In the genomic region with DNA sequence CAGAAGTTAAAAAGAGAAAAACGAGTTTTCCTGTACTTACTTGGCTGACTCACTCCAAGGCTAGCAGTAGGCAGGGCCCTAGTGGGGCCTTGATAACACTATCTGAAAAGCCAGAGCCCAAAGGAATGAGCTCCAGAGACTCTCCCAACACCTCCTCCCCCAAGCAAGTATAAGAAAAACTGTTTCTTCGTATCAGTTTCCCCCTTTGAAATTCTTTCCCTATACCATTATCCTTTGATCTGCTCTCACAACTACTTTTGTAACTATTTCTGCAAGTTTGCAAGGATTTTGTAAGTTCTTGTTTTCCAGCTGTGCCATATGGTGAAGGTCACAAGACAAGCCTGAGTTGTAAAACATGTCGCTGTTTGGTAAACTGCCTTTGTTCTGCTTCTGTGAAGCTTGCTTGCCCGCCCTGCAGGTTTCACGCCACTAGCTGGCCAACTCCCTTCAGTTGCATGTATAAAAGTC, we compare ENCODE assay signal across 34 cellular contexts. TPM values are rescaled to one million over a fixed set of nuclear protein-coding genes. Genes with fewer than 3 reads are reported as not detected.
DNase-seq lines count a peak whose midpoint lies in the region; ATAC-seq and TF ChIP-seq lines count a peak whose summit lies in the region.
"Had no signal": no experiment of that assay in that cellular context is flagged by ENCODE, and none has a peak within 500 bp of the region (broad histone marks: within the 10 kb centered on the region; RNA-seq: fewer than 3 reads in every experiment).

No MANE protein-coding gene starts in this region.

- ATAC-seq in GM19023 (IDR thresholded peaks at IDR 0.05; ENCODE audit: unreplicated experiment), result no peak
- ATAC-seq: GM23338; psoas muscle; SK-N-SH treated with all-trans-retinoic acid at 6 μM for 48 hours; stimulated activated naive B cell treated with anti-CD40 and anti-IgM and Interleukin-4, amounts not matched to agents 10 μg/mL and 1 μg/mL and 100 μg/mL, for 72 hours had no signal

- DNase-seq in NCI-H226, result peak; percentile 33
- peak; percentile 23 to 60 for DNase-seq in erythroblast (lab: John Stamatoyannopoulos, UW)
- no peak for DNase-seq in nephron progenitor cell
- no peak for DNase-seq in ovary
- DNase-seq in NCI-H524 treated with DMSO at 0.1 percent for 48 hours (lab: John Stamatoyannopoulos, UW), result no peak
- no peak for DNase-seq in dorsolateral prefrontal cortex
- DNase-seq: activated CD4-positive, alpha-beta T cell treated with anti-CD3 and anti-CD28 coated beads for 4 hours; activated CD8-positive, alpha-beta memory T cell treated with anti-CD3 and anti-CD28 coated beads for 24 hours; activated effector memory CD4-positive, alpha-beta T cell treated with Interleukin-2 at 50 U/mL for 16 hours; activated naive CD8-positive, alpha-beta T cell treated with anti-CD3 and anti-CD28 coated beads for 36 hours; CD4-positive, alpha-beta memory T cell; dermis blood vessel endothelial cell; EL; head of caudate nucleus; KG1; MM.1S; NCI-H1417 treated with DMSO at 0.1 percent for 48 hours; NCI-H2081; NCI-H774; psoas muscle; sigmoid colon; stimulated activated CD4-positive, alpha-beta T cell treated with anti-CD3 and anti-CD28 coated beads, Interleukin-15, amount 100 ng/mL, for 24 hours; stimulated activated naive B cell treated with anti-CD40 and anti-IgM and Interleukin-4, amounts not matched to agents 10 μg/mL and 1 μg/mL and 100 μg/mL, for 72 hours; T-helper 2 cell had no signal

- WGBS in ovary, 3 donors, result 26 to 48% (median 31%) methylated on average over 5 of the region's 5 CpGs

- H3K27me3 ChIP-seq in ACC112 (ENCODE audit: insufficient read depth, low read length) (no peaks in the 10 kb centered on the region), ovary (no peaks in the 10 kb centered on the region), dorsolateral prefrontal cortex (peaks cover 0 to 4% (median 0%) of the 10 kb centered on the region in 45 donors)
- H3K27me3 ChIP-seq: sigmoid colon, vagina had no signal

- H3K27me3 Mint-ChIP-seq in nephron progenitor cell (ENCODE audit: low read depth, poor library complexity), result peaks cover 2% of the 10 kb centered on the region
- H3K27me3 Mint-ChIP-seq: CD4-positive, alpha-beta memory T cell had no signal

- no peak for TF ChIP-seq POLR2A in erythroblast (IDR thresholded peaks at IDR 0.05; ENCODE audit: low read length)
- TF ChIP-seq POLR2A in ovary (IDR thresholded peaks at IDR 0.05), result no peak

- H3K9me3 ChIP-seq in ovary, result peaks cover 0 to 5% of the 10 kb centered on the region in 2 donors

- H3K36me3 Mint-ChIP-seq in nephron progenitor cell (ENCODE audit: low read depth), result peaks cover 38% of the 10 kb centered on the region

- H3K27ac Mint-ChIP-seq in nephron progenitor cell, result peak overlapping the region; percentile 28
- H3K27ac Mint-ChIP-seq: activated naive CD8-positive, alpha-beta T cell treated with anti-CD3 and anti-CD28 coated beads for 36 hours; GM23338; stimulated activated naive B cell treated with anti-CD40 and anti-IgM and Interleukin-4, amounts not matched to agents 10 μg/mL and 1 μg/mL and 100 μg/mL, for 72 hours had no signal

- peaks cover 9% of the 10 kb centered on the region; the same call in 1 of the 2 replicates for H3K36me3 ChIP-seq in ACC112 (ENCODE audit: insufficient read depth, low read length)
- H3K36me3 ChIP-seq in ovary, result no peaks in the 10 kb centered on the region
- H3K36me3 ChIP-seq: sigmoid colon, vagina had no signal

- H3K27ac ChIP-seq in ACC112 (ENCODE audit: low read depth, low read length) (peak overlapping the region; percentile 84), ovary (no peak overlapping the region), dorsolateral prefrontal cortex (no peak overlapping the region)
- H3K27ac ChIP-seq: psoas muscle, RWPE1, sigmoid colon, vagina had no signal

- TF ChIP-seq CTCF in nephron progenitor cell (IDR thresholded peaks at IDR 0.05), result no peak
- TF ChIP-seq CTCF in ovary (IDR thresholded peaks at IDR 0.05), result no peak
- no peak for TF ChIP-seq CTCF in dorsolateral prefrontal cortex (IDR thresholded peaks at IDR 0.05 in 54 of 56, conservative IDR thresholded peaks at IDR 0.05 in 2 of 56; ENCODE audit: low read depth in 1 of 56, partially characterized antibody in 56 of 56)

- H3K4me3 ChIP-seq in ACC112 (ENCODE audit: low read depth, low read length) (no peak overlapping the region), ovary (no peak overlapping the region), dorsolateral prefrontal cortex (no peak overlapping the region)
- H3K4me3 ChIP-seq: GM23338, lung, psoas muscle, sigmoid colon, vagina had no signal

- no peak overlapping the region for H3K4me3 Mint-ChIP-seq in nephron progenitor cell
- H3K4me3 Mint-ChIP-seq: activated naive CD8-positive, alpha-beta T cell treated with anti-CD3 and anti-CD28 coated beads for 36 hours; CD4-positive, alpha-beta memory T cell; central memory CD8-positive, alpha-beta T cell; GM23338; neural crest cell; stimulated activated naive B cell treated with anti-CD40 and anti-IgM and Interleukin-4, amounts not matched to agents 10 μg/mL and 1 μg/mL and 100 μg/mL, for 72 hours had no signal

- intact Hi-C loops in ovary (cut with DNase I) (loop anchor here in 1 of 4 donors (10.0 kb wide), 1 partner anchor 144 kb away; no protein-coding TSS in a partner anchor), dorsolateral prefrontal cortex (cut with DNase I) (loop anchor here (2.0 to 5.0 kb wide), 2 partner anchors 136 to 137 kb away; no protein-coding TSS in a partner anchor)

- H3K79me2 ChIP-seq in ACC112 (ENCODE audit: control insufficient read depth, insufficient read depth, low read length, unreplicated experiment), result no peaks in the 10 kb centered on the region

- H3K9me3 Mint-ChIP-seq in nephron progenitor cell, result peaks cover 64% of the 10 kb centered on the region

- H3K4me1 Mint-ChIP-seq in nephron progenitor cell, result peaks cover 5% of the 10 kb centered on the region
- H3K4me1 Mint-ChIP-seq: central memory CD8-positive, alpha-beta T cell; GM23338 had no signal

- peaks cover 17% of the 10 kb centered on the region for H3K4me1 ChIP-seq in ACC112 (ENCODE audit: control insufficient read depth, insufficient read depth, low read length, unreplicated experiment)
- H3K4me1 ChIP-seq in ovary (ENCODE audit: insufficient read depth), result no peaks in the 10 kb centered on the region
- H3K4me1 ChIP-seq: psoas muscle, sigmoid colon, vagina had no signal

- H2AFZ ChIP-seq in ACC112 (ENCODE audit: low read length, unreplicated experiment), result no peak overlapping the region
- H2AFZ ChIP-seq: GM23338 had no signal

- no peak for TF ChIP-seq EP300 in ovary (IDR thresholded peaks at IDR 0.05)

RNA-seq across cellular contexts. Expression of gene KCNJ15, which starts 36.5 kb away (rescaled TPM):
- 1 to 10 TPM in 1 of 7 donors, under 1 TPM in 5, not detected in 1; 0.20 to 1.1 (median 0.35) TPM for total RNA-seq in ovary
- under 1 TPM; 0.31 to 0.63 TPM for polyA plus RNA-seq in ovary
- 10 to 100 TPM in 1 of 120 experiments, 1 to 10 TPM in 18, under 1 TPM in 52, not detected in 49; 0.04 to 10.5 (median 0.45) TPM for total RNA-seq in dorsolateral prefrontal cortex
- total RNA-seq: GM23338, temporal lobe had no signal
- polyA plus RNA-seq: GM23338 had no signal

Comparison
In these comparisons a context has a peak if more than half of its experiments do, and no peak if none do; other contexts are left out.
1. DNase-seq: peak in NCI-H226 (single experiment) and erythroblast (2 of 2); none in nephron progenitor cell (single experiment), ovary (0 of 5), NCI-H524 treated with DMSO at 0.1 percent for 48 hours (single experiment) and dorsolateral prefrontal cortex (0 of 10).